11 cellular contexts compared by ENCODE assay signal in the genomic region with DNA sequence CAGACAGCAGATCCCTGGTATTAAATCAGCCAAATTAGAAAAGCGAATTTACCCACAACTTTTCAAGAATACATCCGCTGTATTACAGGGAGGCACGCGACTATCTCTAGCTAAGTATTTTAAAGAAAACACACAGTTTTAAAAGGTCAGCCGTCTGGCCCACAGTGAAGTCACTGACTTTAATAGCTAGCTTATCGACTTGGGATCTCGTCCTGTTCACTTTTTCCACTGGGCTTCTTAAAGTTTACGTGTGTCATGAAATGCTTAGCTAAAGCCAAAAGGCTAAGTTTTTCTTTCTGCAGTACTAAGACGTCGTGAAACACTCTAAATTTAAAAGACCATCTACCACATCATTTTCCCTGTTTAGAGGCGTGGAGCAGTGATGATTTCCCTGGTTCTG. TPM values are rescaled to one million over a fixed set of nuclear protein-coding genes. Genes with fewer than 3 reads are reported as not detected.
DNase-seq lines count a peak whose midpoint lies in the region; ATAC-seq and TF ChIP-seq lines count a peak whose summit lies in the region.
"Had no signal": no experiment of that assay in that cellular context is flagged by ENCODE, and none has a peak within 500 bp of the region (broad histone marks: within the 10 kb centered on the region; RNA-seq: fewer than 3 reads in every experiment).

No MANE protein-coding gene starts in this region.

- H3K79me1 ChIP-seq in IMR-90 (ENCODE audit: low read depth in 1 of 2, low read length in 2 of 2) = peaks cover 30 to 81% of the 10 kb centered on the region in 2 experiments

- in situ Hi-C loops in IMR-90 (cut with MboI; ENCODE audit: low sequenced_read_pairs) = no loop called here

- intact Hi-C loops in IMR-90 (cut with micrococcal nuclease) = loop anchor here (2.0 to 5.0 kb wide), 2 partner anchors 46 to 61 kb away; no protein-coding TSS in a partner anchor

- H4K8ac ChIP-seq in IMR-90 (ENCODE audit: low read depth in 2 of 2, low read length in 2 of 2) = peak overlapping the region; percentile 33 to 48; a peak in 3 of 4 replicates

- no peak overlapping the region for H2AK9ac ChIP-seq in IMR-90 (replicated peaks; ENCODE audit: low read depth, low read length, poor library complexity)

- peaks cover 18% of the 10 kb centered on the region for H3K4me1 ChIP-seq in IMR-90 (ENCODE audit: control insufficient read depth, insufficient read depth, low read length)
- H3K4me1 ChIP-seq in muscle layer of colon (ENCODE audit: insufficient read depth, low read length) = peaks cover 89% of the 10 kb centered on the region

- no peaks in the 10 kb centered on the region for H3K27me3 Mint-ChIP-seq in activated naive CD8-positive, alpha-beta T cell

- POLR2A ChIA-PET in BJ (lab: Charles Lee) (interaction anchor here (0.6 kb wide), 1 partner anchor 1123 kb away, joined by 3 read pairs; no protein-coding TSS in a partner anchor), IMR-90 (lab: Charles Lee; ENCODE audit: unreplicated experiment) (no interaction called here)

- no TSS peak for BruUV-seq in IMR-90 (replicated peaks; lab: Mats Ljungman, UMichigan)

- peaks cover 51% of the 10 kb centered on the region for H3K4me1 Mint-ChIP-seq in activated naive CD8-positive, alpha-beta T cell (ENCODE audit: low read depth)

- H3K36me3 ChIP-seq in BJ (ENCODE audit: control insufficient read depth, insufficient read depth, low read length) = no peaks in the 10 kb centered on the region
- H3K36me3 ChIP-seq in IMR-90 (ENCODE audit: control insufficient read depth, insufficient read depth, low read length) = no peaks in the 10 kb centered on the region
- no peaks in the 10 kb centered on the region for H3K36me3 ChIP-seq in muscle layer of colon (ENCODE audit: insufficient read depth, low read length)

- peak overlapping the region; percentile 49; the same call in 1 of the 2 replicates for H4K5ac ChIP-seq in IMR-90 (ENCODE audit: low read depth, low read length)

- dilution Hi-C loops in IMR-90 (cut with HindIII; ENCODE audit: low sequenced_read_pairs, unreplicated experiment) = no loop called here

- 0% methylated on average over 3 of the region's 11 CpGs; no CpG with 5 or more reads in 1 of the 2 experiments for WGBS in IMR-90 (ENCODE audit: extremely low coverage in 2 of 2, insufficient read length in 1 of 2), 2 experiments

- no peak overlapping the region for H2AK5ac ChIP-seq in IMR-90 (ENCODE audit: low read depth, low read length)

- TF ChIP-seq CTCF in BJ (IDR thresholded peaks at IDR 0.05; ENCODE audit: insufficient read depth, low read depth, low read length) = no peak
- TF ChIP-seq CTCF in IMR-90 (conservative IDR thresholded peaks at IDR 0.05; ENCODE audit: low read depth, low read length) = no peak

- peak overlapping the region; percentile 96 for H3K27ac Mint-ChIP-seq in activated naive CD8-positive, alpha-beta T cell

- H3K27me3 ChIP-seq in BJ (ENCODE audit: control insufficient read depth, insufficient read depth, low read length) (0 out of 2 replicates have a peak, but pooled peaks cover 1% of the 10 kb centered on the region), IMR-90 (ENCODE audit: control insufficient read depth, insufficient read depth, low read length) (no peaks in the 10 kb centered on the region), muscle layer of colon (ENCODE audit: control insufficient read depth in 1 of 2, insufficient read depth in 2 of 2, low read length in 2 of 2) (no peaks in the 10 kb centered on the region)

- peak; percentile 52 for ATAC-seq in IMR-90 (ENCODE audit: low read depth)
- no peak for ATAC-seq in HG02852 (IDR thresholded peaks at IDR 0.05; ENCODE audit: unreplicated experiment)

- peak overlapping the region; percentile 75 for H3K4me3 Mint-ChIP-seq in activated naive CD8-positive, alpha-beta T cell

- H2AFZ ChIP-seq in IMR-90 (replicated peaks; ENCODE audit: low read length, poor library complexity) = no peak overlapping the region

- H3K27ac ChIP-seq in IMR-90 (ENCODE audit: insufficient read depth, low read length) = peak overlapping the region; percentile 58; the same call in 1 of the 2 replicates
- H3K27ac ChIP-seq in muscle layer of colon (ENCODE audit: low read depth, low read length) = peak overlapping the region; percentile 38

- H2BK5ac ChIP-seq in IMR-90 (ENCODE audit: low read depth, low read length, poor library complexity, severe bottlenecking) = peak overlapping the region; percentile 64

- peak overlapping the region; percentile 62 for H3K4me2 ChIP-seq in IMR-90 (ENCODE audit: low read depth, low read length)

- peaks cover 6% of the 10 kb centered on the region for H3K36me3 Mint-ChIP-seq in activated naive CD8-positive, alpha-beta T cell

- peaks cover 14% of the 10 kb centered on the region for H3K9me1 ChIP-seq in IMR-90 (ENCODE audit: insufficient read depth, low read length)

- TF ChIP-seq RAD21 in IMR-90 (IDR thresholded peaks at IDR 0.05; ENCODE audit: low read length) = no peak

- H3K4ac ChIP-seq in IMR-90 (ENCODE audit: low read depth, low read length) = peak overlapping the region; percentile 52; the same call in 1 of the 2 replicates

- no peak overlapping the region for H3K4me3 ChIP-seq in BJ (ENCODE audit: low read depth, low read length)
- H3K4me3 ChIP-seq in IMR-90 (ENCODE audit: insufficient read depth, low read depth, low read length) = no peak overlapping the region
- H3K4me3 ChIP-seq in muscle layer of colon (ENCODE audit: low read depth in 1 of 2, low read length in 2 of 2) = peak overlapping the region in 1 of 2 donors; percentile 26

- H3K9ac ChIP-seq in IMR-90 (ENCODE audit: low read depth, low read length) = peak overlapping the region; percentile 46; the same call in 1 of the 2 replicates
- peak overlapping the region; percentile 31 for H3K9ac ChIP-seq in muscle layer of colon (ENCODE audit: low read length)

- H3K14ac ChIP-seq in IMR-90 (replicated peaks; ENCODE audit: low read depth, low read length) = 0 out of 2 replicates have a peak overlapping the region, but pooled peaks have one; percentile 16

- peak overlapping the region; percentile 1; the same call in 1 of the 2 replicates for H4K91ac ChIP-seq in IMR-90 (ENCODE audit: insufficient read depth, low read depth, low read length)

- H4K20me1 ChIP-seq in IMR-90 (ENCODE audit: insufficient read depth, low read length) = peaks cover 40% of the 10 kb centered on the region; the same call in 1 of the 2 replicates

- peak overlapping the region; percentile 25 for H3K56ac ChIP-seq in IMR-90 (ENCODE audit: extremely low read depth, insufficient read depth, low read length)

- peak overlapping the region; percentile 14 for H3K18ac ChIP-seq in IMR-90 (ENCODE audit: low read depth, low read length)

- H2BK15ac ChIP-seq in IMR-90 (ENCODE audit: low read depth, low read length) = peak overlapping the region; percentile 31; the same call in 2 of the 3 replicates

- CTCF ChIA-PET in BJ (lab: Yijun Ruan, JAX) = interaction anchor here (0.8 to 1.8 kb wide), 4 partner anchors 12 to 66 kb away, joined by 3 to 7 read pairs (median 4); no protein-coding TSS in a partner anchor
- CTCF ChIA-PET in IMR-90 (lab: Yijun Ruan, JAX) = interaction anchor here (0.7 to 1.5 kb wide), 4 partner anchors 11 to 349 kb away, joined by 3 to 4 read pairs (median 3); no protein-coding TSS in a partner anchor

- DNase-seq in BJ (ENCODE audit: low read depth) (peak; percentile 86), IMR-90 (peak; percentile 86), NCI-H345 treated with DMSO at 0.1 percent for 48 hours (lab: John Stamatoyannopoulos, UW; ENCODE audit: unreplicated experiment) (no peak), NCI-H2171 treated with DMSO at 0.1 percent for 48 hours (lab: John Stamatoyannopoulos, UW) (no peak), HUDEP-2 (lab: John Stamatoyannopoulos, UW; ENCODE audit: unreplicated experiment in 76 of 76) (no peak)
- DNase-seq: GDM1; islet precursor cell; stimulated activated CD4-positive, alpha-beta T cell treated with anti-CD3 and anti-CD28 coated beads, Interleukin-4, amount 100 ng/mL, for 1 hour had no signal

- 0 out of 2 replicates have a peak, but pooled peaks have one; percentile 7 for TF ChIP-seq POLR2A in IMR-90 (IDR thresholded peaks at IDR 0.05; ENCODE audit: low read depth, low read length)

- H2BK120ac ChIP-seq in IMR-90 (ENCODE audit: low read depth, low read length) = peak overlapping the region; percentile 21; the same call in 1 of the 2 replicates

- H2BK20ac ChIP-seq in IMR-90 (ENCODE audit: low read depth, low read length) = peak overlapping the region; percentile 67; the same call in 1 of the 2 replicates

- H3K9me3 Mint-ChIP-seq in activated naive CD8-positive, alpha-beta T cell (ENCODE audit: low read depth) = no peaks in the 10 kb centered on the region

- H3K9me3 ChIP-seq in IMR-90 (ENCODE audit: control insufficient read depth, insufficient read depth, low read length) (no peaks in the 10 kb centered on the region), muscle layer of colon (ENCODE audit: low read length) (no peaks in the 10 kb centered on the region)

- H3K23ac ChIP-seq in IMR-90 (ENCODE audit: low read depth, low read length) = peak overlapping the region; percentile 8; the same call in 1 of the 2 replicates

TF ChIP-seq in IMR-90, 13 proteins besides CTCF, POLR2A, EP300 and RAD21 (continues in another document):
- no peak for TF ChIP-seq RCOR1 (IDR thresholded peaks at IDR 0.05; ENCODE audit: insufficient replicate concordance, low read length)
- no peak for TF ChIP-seq RFX5 (IDR thresholded peaks at IDR 0.05; ENCODE audit: low read depth, low read length)
- 0 out of 2 replicates have a peak, but pooled peaks have one; percentile 9 for TF ChIP-seq MAFK (IDR thresholded peaks at IDR 0.05; ENCODE audit: low read depth, low read length)
- TF ChIP-seq, protein P1, sequence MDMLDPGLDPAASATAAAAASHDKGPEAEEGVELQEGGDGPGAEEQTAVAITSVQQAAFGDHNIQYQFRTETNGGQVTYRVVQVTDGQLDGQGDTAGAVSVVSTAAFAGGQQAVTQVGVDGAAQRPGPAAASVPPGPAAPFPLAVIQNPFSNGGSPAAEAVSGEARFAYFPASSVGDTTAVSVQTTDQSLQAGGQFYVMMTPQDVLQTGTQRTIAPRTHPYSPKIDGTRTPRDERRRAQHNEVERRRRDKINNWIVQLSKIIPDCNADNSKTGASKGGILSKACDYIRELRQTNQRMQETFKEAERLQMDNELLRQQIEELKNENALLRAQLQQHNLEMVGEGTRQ (IDR thresholded peaks at IDR 0.05; ENCODE audit: low read depth, low read length) = no peak
- no peak for TF ChIP-seq CEBPB (IDR thresholded peaks at IDR 0.05; ENCODE audit: low read depth, low read length)
- no peak for TF ChIP-seq CHD1 (IDR thresholded peaks at IDR 0.05; ENCODE audit: low read depth, low read length)
- peak; percentile 7; the same call in 1 of the 2 replicates for TF ChIP-seq SMC3 (IDR thresholded peaks at IDR 0.05; ENCODE audit: low read depth, low read length)

RNA-seq across cellular contexts. Expression of a gene that starts 27.2 kb away (rescaled TPM):
- polyA plus RNA-seq in BJ (2011; rRNA removed) = 8.1 and 13.0 TPM in 2 replicates
- polyA minus RNA-seq in BJ (2011; rRNA and poly(A)+ RNA removed) = 13.8 and 19.0 TPM in 2 replicates
- total RNA-seq in IMR-90 (2012; rRNA removed) = 69.2 and 87.8 TPM in 2 replicates
- 55.9 and 62.8 TPM in 2 replicates for polyA plus RNA-seq in IMR-90 (2012; rRNA removed)
- 35.1 and 74.2 TPM in 2 replicates for polyA plus RNA-seq in IMR-90 (2012; cell fraction: cytosol; rRNA removed)
- 87.7 and 98.9 TPM in 2 replicates for polyA plus RNA-seq in IMR-90 (2012; cell fraction: nucleus; rRNA removed; ENCODE audit: low replicate concordance)

Comparison
In these comparisons a context has a peak if more than half of its experiments do, and no peak if none do; other contexts are left out.
1. DNase-seq: peak in BJ (single experiment) and IMR-90 (single experiment); none in NCI-H345 treated with DMSO at 0.1 percent for 48 hours (single experiment), NCI-H2171 treated with DMSO at 0.1 percent for 48 hours (single experiment) and HUDEP-2 (0 of 76).